ENCODE assay signal across 17 cellular contexts in the genomic region with DNA sequence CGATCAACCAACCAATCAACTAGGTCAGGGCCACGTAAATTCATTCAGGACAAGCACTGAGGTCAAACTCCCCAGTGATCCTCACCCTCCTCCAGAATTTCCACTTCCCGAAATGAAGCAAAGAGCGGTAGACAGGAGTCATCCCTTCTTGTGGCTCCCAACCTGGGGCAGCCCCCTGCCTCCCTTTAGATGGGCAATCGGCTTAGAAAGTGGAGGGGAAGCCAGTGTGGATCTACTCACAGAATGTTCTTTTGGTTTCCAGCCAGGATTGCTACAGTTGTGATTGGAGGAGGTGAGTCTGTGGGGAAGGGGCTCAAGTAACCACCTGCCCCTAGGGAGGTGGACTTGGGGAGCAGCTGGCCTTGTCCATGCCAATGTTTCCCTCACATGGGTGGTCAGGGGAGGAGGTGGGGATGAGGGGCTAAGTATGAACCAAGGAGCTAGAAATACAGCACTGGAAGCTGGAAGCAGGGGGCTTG. TPM values are rescaled to one million over a fixed set of nuclear protein-coding genes. Genes with fewer than 3 reads are reported as not detected.
DNase-seq lines count a peak whose midpoint lies in the region; ATAC-seq and TF ChIP-seq lines count a peak whose summit lies in the region.
"Had no signal": no experiment of that assay in that cellular context is flagged by ENCODE, and none has a peak within 500 bp of the region (broad histone marks: within the 10 kb centered on the region; RNA-seq: fewer than 3 reads in every experiment).

No MANE protein-coding gene starts in this region.

- ATAC-seq in Right ventricle myocardium superior (ENCODE audit: poor library complexity) (no peak), gastrocnemius medialis (no peak), GM18868 (IDR thresholded peaks at IDR 0.05; ENCODE audit: unreplicated experiment) (no peak)
- ATAC-seq: Panc1 had no signal

- intact Hi-C loops in left ventricle myocardium inferior (cut with micrococcal nuclease), result no loop called here
- intact Hi-C loops in Right ventricle myocardium superior (cut with DNase I), result no loop called here
- intact Hi-C loops in gastrocnemius medialis (cut with DNase I; ENCODE audit: low total_unique reads), result no loop called here
- intact Hi-C loops in vagina (cut with DNase I), result no loop called here

- in situ Hi-C loops in gastrocnemius medialis (cut with MboI; ENCODE audit: low sequenced_read_pairs in 4 of 4), result no loop called here

- H3K27me3 ChIP-seq in left ventricle myocardium inferior (ENCODE audit: low read depth) (no peaks in the 10 kb centered on the region), gastrocnemius medialis (peaks cover 0 to 3% (median 0%) of the 10 kb centered on the region in 3 donors), vagina (no peaks in the 10 kb centered on the region)

- H3K36me3 ChIP-seq in left ventricle myocardium inferior (no peaks in the 10 kb centered on the region), gastrocnemius medialis (no peaks in the 10 kb centered on the region), vagina (no peaks in the 10 kb centered on the region)

- H3K27ac ChIP-seq in left ventricle myocardium inferior (replicated peaks) (peak overlapping the region; percentile 89), gastrocnemius medialis (peak overlapping the region; percentile 56 to 85 (median 80)), vagina (peak overlapping the region; percentile 77)

- peak overlapping the region; percentile 69 for H3K4me3 ChIP-seq in left ventricle myocardium inferior
- H3K4me3 ChIP-seq in gastrocnemius medialis, result peak overlapping the region in 3 of 4 donors; percentile 1 to 13 (median 8)
- H3K4me3 ChIP-seq in vagina, result no peak overlapping the region

- no peak for TF ChIP-seq POLR2A in gastrocnemius medialis (IDR thresholded peaks at IDR 0.05)
- no peak for TF ChIP-seq POLR2A in vagina (IDR thresholded peaks at IDR 0.05)

- DNase-seq in left ventricle myocardium inferior (no peak), Right ventricle myocardium superior (no peak), islet precursor cell (peak; percentile 37), gastrocnemius medialis (no peak), vagina (ENCODE audit: extremely low spot score in 2 of 2) (no peak), NOMO-1 treated with dmso at 0.1 percent for 144 hours (lab: John Stamatoyannopoulos, UW; ENCODE audit: unreplicated experiment) (no peak), LoVo (ENCODE audit: low spot score) (no peak)
- DNase-seq: activated CD4-positive, alpha-beta T cell treated with anti-CD3 and anti-CD28 coated beads, Interleukin-2, amount 10 ng/mL, durations not matched to agents 24 days and 14 days; activated naive CD4-positive, alpha-beta T cell treated with anti-CD3 and anti-CD28 coated beads, Interleukin-2, amount 10 ng/mL, durations not matched to agents 7 days and 5 days; CD8-positive, alpha-beta memory T cell; hippocampal formation; Kasumi-1; NCI-H1105; NCI-H774; stimulated activated naive CD4-positive, alpha-beta T cell had no signal

- TF ChIP-seq CTCF in left ventricle myocardium inferior (IDR thresholded peaks at IDR 0.05; ENCODE audit: borderline replicate concordance) (no peak), gastrocnemius medialis (IDR thresholded peaks at IDR 0.05 in 4 of 5, conservative IDR thresholded peaks at IDR 0.05 in 1 of 5) (no peak), vagina (IDR thresholded peaks at IDR 0.05) (no peak)

- H3K4me1 ChIP-seq in left ventricle myocardium inferior (peaks cover 52% of the 10 kb centered on the region), gastrocnemius medialis (peaks cover 0 to 2% of the 10 kb centered on the region in 2 donors), vagina (peaks cover 55% of the 10 kb centered on the region)

- H3K9me3 ChIP-seq in left ventricle myocardium inferior (replicated peaks), result peaks cover 7% of the 10 kb centered on the region
- H3K9me3 ChIP-seq in gastrocnemius medialis, result peaks cover 0 to 5% (median 0%) of the 10 kb centered on the region in 3 donors
- H3K9me3 ChIP-seq in vagina, result no peaks in the 10 kb centered on the region

RNA-seq across cellular contexts. Expression of a gene that starts 4.1 kb away (rescaled TPM):
- total RNA-seq in left ventricle myocardium inferior (130 TPM), Right ventricle myocardium superior (132 TPM), gastrocnemius medialis (100 to 1,000 TPM in 3 of 4 donors, 10 to 100 TPM in 1; 65.6 to 179 (median 123) TPM), vagina (209 TPM)

RNA-seq across cellular contexts. Expression of a gene that starts 14.8 kb away (rescaled TPM):
- 56.6 TPM for total RNA-seq in left ventricle myocardium inferior
- total RNA-seq in Right ventricle myocardium superior, result 50.1 TPM
- 1 to 10 TPM; 1.1 to 9.1 (median 3.3) TPM for total RNA-seq in gastrocnemius medialis
- 171 TPM for total RNA-seq in vagina

RNA-seq across cellular contexts. Expression of a gene that starts 33.5 kb away (rescaled TPM):
- total RNA-seq in left ventricle myocardium inferior (8.9 TPM), Right ventricle myocardium superior (11.6 TPM), gastrocnemius medialis (10 to 100 TPM in 1 of 4 donors, 1 to 10 TPM in 3; 7.1 to 10.3 (median 8.3) TPM), vagina (18.9 TPM)

RNA-seq across cellular contexts. Expression of a gene that starts 33.6 kb away (rescaled TPM):
- total RNA-seq in left ventricle myocardium inferior, result 208 TPM
- 181 TPM for total RNA-seq in Right ventricle myocardium superior
- total RNA-seq in gastrocnemius medialis, result 100 to 1,000 TPM; 106 to 200 (median 128) TPM
- total RNA-seq in vagina, result 109 TPM

RNA-seq across cellular contexts. Expression of a gene that starts 59.5 kb away (rescaled TPM):
- total RNA-seq in left ventricle myocardium inferior (not detected), Right ventricle myocardium superior (not detected), gastrocnemius medialis (under 1 TPM in 1 of 4 donors, not detected in 3; 0.13 TPM), vagina (6.1 TPM)

Comparison
In these comparisons a context has a peak if more than half of its experiments do, and no peak if none do; other contexts are left out.
1. H3K4me3 ChIP-seq: peak in left ventricle myocardium inferior (single experiment) and gastrocnemius medialis (3 of 4); none in vagina (0 of 2).
2. Peak in every context shown above with its lines, with median percentiles within 50 percentile points of each other: H3K27ac ChIP-seq.